In genomic region chr19:31144471-31144870, GRCh38 we compare ENCODE assay signal across 30 cellular contexts.
"Had no signal": no experiment of that assay in that cellular context is flagged by ENCODE, and none has a peak within 500 bp of the region (broad histone marks: within the 10 kb centered on the region; RNA-seq: fewer than 3 reads in every experiment).

No MANE protein-coding gene starts in this region.

- ATAC-seq: activated CD4-positive, alpha-beta T cell treated with anti-CD3 and anti-CD28 coated beads for 36 hours; activated CD8-positive, alpha-beta T cell treated with anti-CD3 and anti-CD28 coated beads, Interleukin-2, amount 10 ng/mL, durations not matched to agents 7 days and 5 days; activated naive CD4-positive, alpha-beta T cell treated with anti-CD3 and anti-CD28 coated beads, Interleukin-2, amount 50 U/mL, for 72 hours; Panc1; SK-N-SH treated with all-trans-retinoic acid at 6 μM for 48 hours had no signal

- H3K27ac Mint-ChIP-seq: activated CD4-positive, alpha-beta T cell treated with anti-CD3 and anti-CD28 coated beads for 36 hours; activated CD4-positive, alpha-beta T cell treated with anti-CD3 and anti-CD28 coated beads, Interleukin-2, amount 10 ng/mL, durations not matched to agents 7 days and 5 days; activated CD8-positive, alpha-beta T cell treated with anti-CD3 and anti-CD28 coated beads, Interleukin-2, amount 10 ng/mL, durations not matched to agents 7 days and 5 days; activated naive CD4-positive, alpha-beta T cell treated with anti-CD3 and anti-CD28 coated beads, Interleukin-2, amount 50 U/mL, for 72 hours; activated T-cell treated with anti-CD3 and anti-CD28 coated beads, Interleukin-2, amount 50 U/mL, for 24 hours; activated T-helper 2 cell treated with anti-CD3 and anti-CD28 coated beads, Interferon-gamma antibody, Interleukin-2, Interleukin-4, amounts not matched to agents 10 μg/mL and 5 μg/mL and 100 μg/mL, durations not matched to agents 14 hours and 24 hours and 36 hours had no signal

- H3K4me3 ChIP-seq: adrenal gland had no signal

- H3K36me3 ChIP-seq: adrenal gland, brain microvascular endothelial cell, WERI-Rb-1 had no signal

- H3K36me3 Mint-ChIP-seq: activated naive CD4-positive, alpha-beta T cell treated with anti-CD3 and anti-CD28 coated beads, Interleukin-2, amount 50 U/mL, for 72 hours had no signal

- H3K4me3 Mint-ChIP-seq: activated CD4-positive, alpha-beta T cell treated with anti-CD3 and anti-CD28 coated beads for 36 hours; activated CD4-positive, alpha-beta T cell treated with anti-CD3 and anti-CD28 coated beads, Interleukin-2, amount 10 ng/mL, durations not matched to agents 7 days and 5 days; activated CD8-positive, alpha-beta T cell treated with anti-CD3 and anti-CD28 coated beads, Interleukin-2, amount 10 ng/mL, durations not matched to agents 7 days and 5 days; activated T-cell treated with anti-CD3 and anti-CD28 coated beads, Interleukin-2, amount 50 U/mL, for 24 hours had no signal

- H3K27me3 Mint-ChIP-seq: activated CD4-positive, alpha-beta T cell treated with anti-CD3 and anti-CD28 coated beads for 36 hours; activated CD4-positive, alpha-beta T cell treated with anti-CD3 and anti-CD28 coated beads, Interleukin-2, amount 10 ng/mL, durations not matched to agents 7 days and 5 days had no signal

- H3K4me1 Mint-ChIP-seq: activated CD4-positive, alpha-beta T cell treated with anti-CD3 and anti-CD28 coated beads for 36 hours; activated CD4-positive, alpha-beta T cell treated with anti-CD3 and anti-CD28 coated beads, Interleukin-2, amount 10 ng/mL, durations not matched to agents 7 days and 5 days had no signal

- H3K27me3 ChIP-seq: adrenal gland, brain microvascular endothelial cell had no signal

- H3K9me3 ChIP-seq: adrenal gland had no signal

- DNase-seq: activated CD4-positive, alpha-beta T cell treated with anti-CD3 and anti-CD28 coated beads for 36 hours; activated CD4-positive, alpha-beta T cell treated with anti-CD3 and anti-CD28 coated beads, Interleukin-2, amount 10 ng/mL, durations not matched to agents 7 days and 5 days; activated CD4-positive, alpha-beta T cell treated with anti-CD3 and anti-CD28 coated beads, Interleukin-2, amount 50 U/mL, for 48 hours; activated CD8-positive, alpha-beta T cell treated with anti-CD3 and anti-CD28 coated beads, Interleukin-2, amount 10 ng/mL, durations not matched to agents 7 days and 5 days; activated gamma-delta T cell; activated naive CD4-positive, alpha-beta T cell treated with Interleukin-2 at 50 U/mL for 16 hours; activated T-cell treated with anti-CD3 and anti-CD28 coated beads, Interleukin-2, amount 50 U/mL, for 24 hours; brain microvascular endothelial cell; central memory CD4-positive, alpha-beta T cell; Karpas-422; KBM-7; NCI-H1105; NCI-H1417 treated with DMSO at 0.1 percent for 48 hours; NCI-H187 treated with DMSO at 0.1 percent for 48 hours; NCI-H2081; NCI-H2171 treated with DMSO at 0.1 percent for 48 hours; NCI-H2227 treated with DMSO at 0.1 percent for 48 hours; NCI-H446; NCI-H524; NCI-H69; SIG-M5; SW 1271; T-helper 1 cell; T1000; WERI-Rb-1 had no signal

- H3K4me1 ChIP-seq: adrenal gland had no signal

- H3K27ac ChIP-seq: adrenal gland, brain microvascular endothelial cell, WERI-Rb-1 had no signal

- H3K9me3 Mint-ChIP-seq: activated CD4-positive, alpha-beta T cell treated with anti-CD3 and anti-CD28 coated beads, Interleukin-2, amount 10 ng/mL, durations not matched to agents 7 days and 5 days; activated naive CD4-positive, alpha-beta T cell treated with anti-CD3 and anti-CD28 coated beads, Interleukin-2, amount 50 U/mL, for 72 hours; activated T-cell treated with anti-CD3 and anti-CD28 coated beads, Interleukin-2, amount 50 U/mL, for 24 hours; activated T-helper 2 cell treated with anti-CD3 and anti-CD28 coated beads, Interferon-gamma antibody, Interleukin-2, Interleukin-4, amounts not matched to agents 10 μg/mL and 5 μg/mL and 100 μg/mL, durations not matched to agents 14 hours and 24 hours and 36 hours had no signal
